ENCODE assay signal across 13 cellular contexts in genomic region chr6:157885211-157885788, GRCh38.
DNase-seq lines count a peak whose midpoint lies in the region; ATAC-seq and TF ChIP-seq lines count a peak whose summit lies in the region.
"Had no signal": no experiment of that assay in that cellular context is flagged by ENCODE, and none has a peak within 500 bp of the region (broad histone marks: within the 10 kb centered on the region; RNA-seq: fewer than 3 reads in every experiment).

No MANE protein-coding gene starts in this region.

- H3K36me3 ChIP-seq in mucosa of descending colon (ENCODE audit: low read depth): no peaks in the 10 kb centered on the region
- no peaks in the 10 kb centered on the region for H3K36me3 ChIP-seq in thymus (ENCODE audit: control insufficient read depth, insufficient read depth)
- H3K36me3 ChIP-seq in WERI-Rb-1: peaks cover 51% of the 10 kb centered on the region

- CTCF ChIA-PET in activated naive CD4-positive, alpha-beta T cell treated with anti-CD3 and anti-CD28 coated beads for 36 hours (lab: Charles Lee): interaction anchor here (0.7 to 3.1 kb wide), 8 partner anchors 12 to 171 kb away, joined by 3 to 16 read pairs (median 4); no protein-coding TSS in a partner anchor

- H3K27me3 ChIP-seq in thymus (ENCODE audit: control insufficient read depth, insufficient read depth) (no peaks in the 10 kb centered on the region), WERI-Rb-1 (ENCODE audit: insufficient read depth, low read depth, severe bottlenecking) (no peaks in the 10 kb centered on the region)
- H3K27me3 ChIP-seq: MG63 had no signal

- H3K4me1 ChIP-seq in mucosa of descending colon (ENCODE audit: low read depth): no peaks in the 10 kb centered on the region
- H3K4me1 ChIP-seq in thymus (ENCODE audit: control insufficient read depth, insufficient read depth, low read length): peaks cover 22% of the 10 kb centered on the region
- H3K4me1 ChIP-seq: A549 had no signal

- 28% methylated on average over 7 of the region's 7 CpGs for WGBS in thymus

- peak overlapping the region; percentile 96 for H3K27ac ChIP-seq in thymus (ENCODE audit: low read depth)
- no peak overlapping the region for H3K27ac ChIP-seq in WERI-Rb-1
- H3K27ac ChIP-seq: A549 had no signal

- TF ChIP-seq CTCF in mucosa of descending colon (IDR thresholded peaks at IDR 0.05) (no peak), WERI-Rb-1 (IDR thresholded peaks at IDR 0.05; ENCODE audit: low read depth, low read length) (no peak)

- DNase-seq in activated gamma-delta T cell treated with Interleukin-2 at 50 U/mL for 16 hours (peak; percentile 10), activated gamma-delta T cell (lab: John Stamatoyannopoulos, UW) (no peak), mucosa of descending colon (no peak), DMS 273 treated with DMSO at 0.1 percent for 48 hours (lab: John Stamatoyannopoulos, UW) (no peak), midbrain (lab: John Stamatoyannopoulos, UW) (no peak), WERI-Rb-1 (no peak)
- DNase-seq in activated naive CD4-positive, alpha-beta T cell treated with anti-CD3 and anti-CD28 coated beads for 36 hours: peak; percentile 88
- DNase-seq: left cardiac atrium, MG63, NCI-H524 had no signal

- H3K4me3 ChIP-seq in mucosa of descending colon: no peak overlapping the region
- H3K4me3 ChIP-seq in thymus (ENCODE audit: low read length): no peak overlapping the region
- H3K4me3 ChIP-seq in WERI-Rb-1 (ENCODE audit: low read depth, low read length): no peak overlapping the region
- H3K4me3 ChIP-seq: A549, MG63 had no signal

- H3K27me3 Mint-ChIP-seq in activated naive CD4-positive, alpha-beta T cell treated with anti-CD3 and anti-CD28 coated beads for 36 hours (ENCODE audit: low read depth): no peaks in the 10 kb centered on the region

- H3K27ac Mint-ChIP-seq in activated naive CD4-positive, alpha-beta T cell treated with anti-CD3 and anti-CD28 coated beads for 36 hours: peak overlapping the region; percentile 97

- H3K36me3 Mint-ChIP-seq in activated naive CD4-positive, alpha-beta T cell treated with anti-CD3 and anti-CD28 coated beads for 36 hours (ENCODE audit: low read depth): peaks cover 56% of the 10 kb centered on the region

- no peaks in the 10 kb centered on the region for H3K9me3 ChIP-seq in mucosa of descending colon
- no peaks in the 10 kb centered on the region for H3K9me3 ChIP-seq in thymus (ENCODE audit: control insufficient read depth)
- H3K9me3 ChIP-seq in WERI-Rb-1 (ENCODE audit: severe bottlenecking): no peaks in the 10 kb centered on the region
- H3K9me3 ChIP-seq: A549, MG63 had no signal

- ATAC-seq in mucosa of descending colon: peak; percentile 66
- ATAC-seq: A549, SK-N-SH treated with all-trans-retinoic acid at 6 μM for 48 hours had no signal

- H3K4me1 Mint-ChIP-seq in activated naive CD4-positive, alpha-beta T cell treated with anti-CD3 and anti-CD28 coated beads for 36 hours (ENCODE audit: low read depth): peaks cover 79% of the 10 kb centered on the region

- H3K9me3 Mint-ChIP-seq in activated naive CD4-positive, alpha-beta T cell treated with anti-CD3 and anti-CD28 coated beads for 36 hours: no peaks in the 10 kb centered on the region

- H3K4me3 Mint-ChIP-seq in activated naive CD4-positive, alpha-beta T cell treated with anti-CD3 and anti-CD28 coated beads for 36 hours: peak overlapping the region; percentile 50

- intact Hi-C loops in activated naive CD4-positive, alpha-beta T cell treated with anti-CD3 and anti-CD28 coated beads for 36 hours (cut with micrococcal nuclease): loop anchor here (1.0 to 2.0 kb wide), 13 partner anchors 8 to 456 kb away; no protein-coding TSS in a partner anchor
- intact Hi-C loops in mucosa of descending colon (cut with DNase I, micrococcal nuclease): no loop called here

Comparison
In these comparisons a context has a peak if more than half of its experiments do, and no peak if none do; other contexts are left out.
1. DNase-seq: peak in activated gamma-delta T cell treated with Interleukin-2 at 50 U/mL for 16 hours (single experiment) and activated naive CD4-positive, alpha-beta T cell treated with anti-CD3 and anti-CD28 coated beads for 36 hours (single experiment); none in activated gamma-delta T cell (single experiment), mucosa of descending colon (0 of 3), DMS 273 treated with DMSO at 0.1 percent for 48 hours (single experiment), midbrain (single experiment) and WERI-Rb-1 (single experiment).